In the genomic region with DNA sequence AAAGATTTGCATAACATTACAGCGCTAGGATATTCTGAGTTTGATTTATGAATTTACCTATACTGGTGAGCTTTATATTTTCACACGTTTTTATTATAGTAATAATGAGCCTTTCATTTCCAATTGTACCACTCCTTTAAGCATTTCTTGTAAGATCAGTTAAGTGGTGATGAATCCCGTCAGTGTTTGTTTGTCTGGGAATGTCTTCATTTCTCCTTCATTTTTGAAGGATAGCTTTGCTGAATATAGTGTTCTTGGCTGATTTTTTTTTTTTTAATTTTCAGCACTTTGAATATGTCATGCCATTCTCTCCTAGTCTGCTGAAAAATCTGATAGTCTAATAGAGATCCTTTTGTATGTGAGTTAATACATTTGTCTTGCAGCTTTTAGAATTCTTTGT, we compare ENCODE assay signal across 2 cellular contexts.
TF ChIP-seq lines count a peak whose summit lies in the region.

No MANE protein-coding gene starts in this region.

TF ChIP-seq in endothelial cell of umbilical vein, 7 proteins besides CTCF, POLR2A, EP300 and RAD21 (continued from another document):
- TF ChIP-seq GATA2 (IDR thresholded peaks at IDR 0.05; ENCODE audit: insufficient read depth, insufficient read length, low read depth, low read length) (no peak), JUN (IDR thresholded peaks at IDR 0.05; ENCODE audit: borderline replicate concordance, insufficient read depth, insufficient read length, low read depth) (no peak)

TF ChIP-seq in HEK293T, 16 proteins besides CTCF, POLR2A, EP300 and RAD21 (continued from another document):
- TF ChIP-seq FOXM1 (IDR thresholded peaks at IDR 0.05; ENCODE audit: borderline replicate concordance) (no peak), CTBP1 (IDR thresholded peaks at IDR 0.05; ENCODE audit: borderline replicate concordance) (no peak), BHLHE40 (IDR thresholded peaks at IDR 0.05; ENCODE audit: borderline replicate concordance) (no peak), SUZ12 (IDR thresholded peaks at IDR 0.05) (no peak), TARDBP (IDR thresholded peaks at IDR 0.05) (no peak), FOXA1 (IDR thresholded peaks at IDR 0.05) (no peak), L3MBTL2 (conservative IDR thresholded peaks at IDR 0.05) (no peak), SP1 (IDR thresholded peaks at IDR 0.05) (no peak), FOXK2 (IDR thresholded peaks at IDR 0.05) (no peak), ELF4 (IDR thresholded peaks at IDR 0.05) (no peak), ZNF384 (IDR thresholded peaks at IDR 0.05) (no peak)
